ENCODE assay signal across 7 cellular contexts in genomic region chr18:58310517-58310916, GRCh38.
DNase-seq lines count a peak whose midpoint lies in the region; ATAC-seq and TF ChIP-seq lines count a peak whose summit lies in the region.

No MANE protein-coding gene starts in this region.

- H3K27me3 Mint-ChIP-seq in stimulated activated naive B cell treated with anti-CD40 and anti-IgM and Interleukin-4, amounts not matched to agents 10 μg/mL and 1 μg/mL and 100 μg/mL, for 72 hours: no peaks in the 10 kb centered on the region
- H3K27me3 Mint-ChIP-seq in CD14-positive monocyte (ENCODE audit: low read depth in 3 of 3): peaks cover 0 to 4% (median 1%) of the 10 kb centered on the region in 3 donors

- no peaks in the 10 kb centered on the region for H3K27me3 ChIP-seq in hepatocyte

- H4K20me1 ChIP-seq in hepatocyte (ENCODE audit: insufficient read depth, poor library complexity, severe bottlenecking): no peaks in the 10 kb centered on the region

- H3K4me1 ChIP-seq in hepatocyte (ENCODE audit: insufficient read depth): peaks cover 35% of the 10 kb centered on the region

- no peaks in the 10 kb centered on the region for H3K36me3 ChIP-seq in hepatocyte (replicated peaks; ENCODE audit: insufficient read depth, low read depth)

- peaks cover 85% of the 10 kb centered on the region for H3K79me2 ChIP-seq in hepatocyte

- intact Hi-C loops in CD14-positive monocyte (cut with micrococcal nuclease): loop anchor here in 1 of 2 donors (10.0 kb wide), 1 partner anchor 86 kb away; no protein-coding TSS in a partner anchor

- H3K9me2 ChIP-seq in hepatocyte (replicated peaks; ENCODE audit: insufficient read depth): no peaks in the 10 kb centered on the region

- H3K27ac ChIP-seq in hepatocyte: peak overlapping the region; percentile 88

- H2AFZ ChIP-seq in hepatocyte: no peak overlapping the region

- peaks cover 4 to 8% of the 10 kb centered on the region in 2 donors for H3K9me3 Mint-ChIP-seq in stimulated activated naive B cell treated with anti-CD40 and anti-IgM and Interleukin-4, amounts not matched to agents 10 μg/mL and 1 μg/mL and 100 μg/mL, for 72 hours
- H3K9me3 Mint-ChIP-seq in CD14-positive monocyte: peaks cover 0 to 15% (median 8%) of the 10 kb centered on the region in 7 donors

- peaks cover 2 to 8% of the 10 kb centered on the region in 2 donors for H3K36me3 Mint-ChIP-seq in stimulated activated naive B cell treated with anti-CD40 and anti-IgM and Interleukin-4, amounts not matched to agents 10 μg/mL and 1 μg/mL and 100 μg/mL, for 72 hours
- no peaks in the 10 kb centered on the region for H3K36me3 Mint-ChIP-seq in CD14-positive monocyte

- H3K4me2 ChIP-seq in hepatocyte: peak overlapping the region; percentile 1

- peak overlapping the region; percentile 56 for H3K27ac Mint-ChIP-seq in stimulated activated naive B cell treated with anti-CD40 and anti-IgM and Interleukin-4, amounts not matched to agents 10 μg/mL and 1 μg/mL and 100 μg/mL, for 72 hours
- no peak overlapping the region for H3K27ac Mint-ChIP-seq in CD14-positive monocyte

- no peak overlapping the region for H3K4me3 ChIP-seq in hepatocyte

- no peak overlapping the region for H3K4me3 Mint-ChIP-seq in stimulated activated naive B cell treated with anti-CD40 and anti-IgM and Interleukin-4, amounts not matched to agents 10 μg/mL and 1 μg/mL and 100 μg/mL, for 72 hours
- no peak overlapping the region for H3K4me3 Mint-ChIP-seq in CD14-positive monocyte

- H3K9me3 ChIP-seq in hepatocyte (ENCODE audit: low read depth): no peaks in the 10 kb centered on the region

- DNase-seq in HT-29 (ENCODE audit: low spot score) (peak; percentile 82), hepatocyte (ENCODE audit: low spot score) (peak; percentile 86), CD14-positive monocyte (ENCODE audit: low spot score) (no peak)
- DNase-seq in activated T-cell treated with anti-CD3 and anti-CD28 coated beads, Interleukin-2, amount 50 U/mL, for 1 hour: peak; percentile 53
- DNase-seq in stimulated activated naive B cell treated with anti-CD40 and anti-IgM and Interleukin-4, amounts not matched to agents 10 μg/mL and 1 μg/mL and 100 μg/mL, for 72 hours: no peak

- ATAC-seq in stimulated activated naive B cell treated with anti-CD40 and anti-IgM and Interleukin-4, amounts not matched to agents 10 μg/mL and 1 μg/mL and 100 μg/mL, for 72 hours (replicated peaks): peak; percentile 27 to 75
- ATAC-seq in GM18502 (IDR thresholded peaks at IDR 0.05; ENCODE audit: poor library complexity, unreplicated experiment) (no peak), HG03045 (IDR thresholded peaks at IDR 0.05; ENCODE audit: unreplicated experiment) (no peak)

- WGBS in hepatocyte (ENCODE audit: low lambda C conversion rate, missing lambda C conversion rate): 73% methylated on average over 7 of the region's 7 CpGs

- peaks cover 0 to 11% of the 10 kb centered on the region in 2 donors for H3K4me1 Mint-ChIP-seq in stimulated activated naive B cell treated with anti-CD40 and anti-IgM and Interleukin-4, amounts not matched to agents 10 μg/mL and 1 μg/mL and 100 μg/mL, for 72 hours
- peaks cover 17% of the 10 kb centered on the region for H3K4me1 Mint-ChIP-seq in CD14-positive monocyte

- TF ChIP-seq CTCF in hepatocyte (IDR thresholded peaks at IDR 0.05; ENCODE audit: poor library complexity) (no peak), CD14-positive monocyte (IDR thresholded peaks at IDR 0.05) (no peak)

Comparison
In these comparisons a context has a peak if more than half of its experiments do, and no peak if none do; other contexts are left out.
1. DNase-seq: peak in HT-29 (single experiment), activated T-cell treated with anti-CD3 and anti-CD28 coated beads, Interleukin-2, amount 50 U/mL, for 1 hour (single experiment) and hepatocyte (single experiment); none in stimulated activated naive B cell treated with anti-CD40 and anti-IgM and Interleukin-4, amounts not matched to agents 10 μg/mL and 1 μg/mL and 100 μg/mL, for 72 hours (single experiment) and CD14-positive monocyte (single experiment).
2. ATAC-seq: peak in stimulated activated naive B cell treated with anti-CD40 and anti-IgM and Interleukin-4, amounts not matched to agents 10 μg/mL and 1 μg/mL and 100 μg/mL, for 72 hours (2 of 2); none in GM18502 (single experiment) and HG03045 (single experiment).